10 cellular contexts compared by ENCODE assay signal in the genomic region with DNA sequence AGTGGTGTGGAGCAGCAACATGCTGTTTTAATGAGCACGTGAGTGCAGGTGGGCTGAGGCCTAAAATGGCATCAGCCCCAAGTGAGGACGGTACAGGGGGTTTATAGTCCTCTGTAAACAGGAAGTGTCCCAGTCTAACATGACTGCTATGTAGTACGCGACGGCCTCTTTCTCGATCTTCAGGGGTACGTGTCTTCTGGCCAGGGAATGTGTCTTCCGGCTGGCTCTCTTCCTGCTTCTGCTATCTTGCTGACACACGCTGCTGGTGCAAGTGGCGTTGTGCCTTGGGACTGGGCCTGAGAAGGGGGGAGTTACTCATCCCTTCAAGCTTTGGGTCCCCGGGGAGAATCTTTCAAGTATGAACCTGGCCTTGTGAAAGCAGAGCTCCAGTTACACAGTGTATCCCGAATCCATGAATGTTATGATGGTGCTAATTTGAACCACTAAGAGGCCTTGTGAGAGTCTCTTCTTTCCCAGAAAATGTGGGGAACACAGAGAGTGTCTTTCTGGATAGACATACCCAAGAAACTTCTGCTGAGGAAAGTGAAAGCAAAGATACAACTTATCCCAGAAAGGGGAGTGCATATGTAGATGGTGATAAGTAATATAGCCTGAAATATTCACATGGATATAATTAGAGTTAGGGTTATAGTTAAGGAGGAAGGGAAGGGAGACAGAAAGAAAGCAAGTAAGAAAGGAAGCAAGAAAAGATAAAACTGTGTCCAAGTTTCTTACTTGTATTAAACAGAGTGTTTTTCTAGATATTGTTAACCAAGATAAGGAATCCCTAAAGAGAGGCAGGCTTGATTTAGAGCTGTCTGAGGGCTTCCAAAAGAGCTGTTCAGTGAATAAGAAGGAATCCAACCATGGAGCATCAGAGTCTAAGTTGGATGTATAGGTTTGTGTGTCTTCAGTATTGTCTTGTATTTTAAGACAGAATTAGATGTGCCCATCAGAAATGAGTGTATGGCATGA. TPM values are rescaled to one million over a fixed set of nuclear protein-coding genes. Genes with fewer than 3 reads are reported as not detected.
A peak's percentile ranks its signal among the peaks of the same experiment; 100 is the strongest.
DNase-seq lines count a peak whose midpoint lies in the region; ATAC-seq, FAIRE-seq and TF ChIP-seq lines count a peak whose summit lies in the region.
"Had no signal": no experiment of that assay in that cellular context is flagged by ENCODE, and none has a peak within 500 bp of the region (broad histone marks: within the 10 kb centered on the region; RNA-seq: fewer than 3 reads in every experiment).

No MANE protein-coding gene starts in this region.

- no peak overlapping the region for H3K4me2 ChIP-seq in HepG2 (ENCODE audit: low read depth, low read length)

- ATAC-seq in HepG2: no peak

- no TSS peak for BruUV-seq in HepG2 (replicated peaks; lab: Mats Ljungman, UMichigan)

- POLR2A ChIA-PET in HepG2 (lab: Yijun Ruan, JAX): interaction anchor here (0.7 kb wide), 1 partner anchor 45 kb away, joined by 3 read pairs; the partner anchor contains the start of gene ZNF131

- in situ Hi-C loops in astrocyte of the spinal cord (cut with HindIII; ENCODE audit: low sequenced_read_pairs): no loop called here
- in situ Hi-C loops in HepG2 (cut with HindIII; ENCODE audit: extremely low pct_ligation_motif_present, low pct_unique_long_range_greater_than_20kb): no loop called here

- H3K27ac ChIP-seq in HepG2 (ENCODE audit: extremely low read length, insufficient read depth, low read length) (no peak overlapping the region), uterus (peak overlapping the region; percentile 29 to 40)

- TF ChIP-seq POLR2A in HepG2 (IDR thresholded peaks at IDR 0.05; ENCODE audit: insufficient read depth in 1 of 2, low read depth in 2 of 2, low read length in 2 of 2): no peak
- no peak for TF ChIP-seq POLR2A in uterus (IDR thresholded peaks at IDR 0.05)

- H3K9me3 ChIP-seq in HepG2 (ENCODE audit: low read length) (no peaks in the 10 kb centered on the region), uterus (no peaks in the 10 kb centered on the region)

- no peaks in the 10 kb centered on the region for H3K27me3 ChIP-seq in HepG2 (ENCODE audit: control insufficient read depth in 1 of 2, insufficient read depth in 2 of 2, low read length in 2 of 2)
- H3K27me3 ChIP-seq in uterus: no peaks in the 10 kb centered on the region

- TF ChIP-seq EP300 in HepG2 (IDR thresholded peaks at IDR 0.05; ENCODE audit: low read depth in 2 of 2, low read length in 2 of 2): no peak
- no peak for TF ChIP-seq EP300 in HepG2 (CRISPR knock-in tag; IDR thresholded peaks at IDR 0.05; ENCODE audit: borderline replicate concordance)

- H4K20me1 ChIP-seq in HepG2 (ENCODE audit: insufficient read depth, low read length): no peaks in the 10 kb centered on the region

- no peak overlapping the region for H3K4me3 Mint-ChIP-seq in activated naive CD4-positive, alpha-beta T cell treated with anti-CD3 and anti-CD28 coated beads, Interleukin-2, amount 10 ng/mL, durations not matched to agents 7 days and 5 days

- FAIRE-seq in HepG2 (lab: Jason Lieb, UNC): no peak

- peaks cover 14% of the 10 kb centered on the region for H3K4me1 ChIP-seq in HepG2 (ENCODE audit: insufficient read depth, low read length)
- H3K4me1 ChIP-seq in uterus: no peaks in the 10 kb centered on the region

- H3K27ac Mint-ChIP-seq in activated naive CD4-positive, alpha-beta T cell treated with anti-CD3 and anti-CD28 coated beads, Interleukin-2, amount 10 ng/mL, durations not matched to agents 7 days and 5 days: peak overlapping the region; percentile 73

- intact Hi-C loops in HepG2 (cut with micrococcal nuclease; ENCODE audit: unreplicated experiment): loop anchor here (2.0 kb wide), 1 partner anchor 29 kb away; no protein-coding TSS in a partner anchor
- intact Hi-C loops in uterus (cut with DNase I; ENCODE audit: low total_unique reads): no loop called here

- no peaks in the 10 kb centered on the region for H3K27me3 Mint-ChIP-seq in activated naive CD4-positive, alpha-beta T cell treated with anti-CD3 and anti-CD28 coated beads, Interleukin-2, amount 10 ng/mL, durations not matched to agents 7 days and 5 days

- CTCF ChIA-PET in activated naive CD4-positive, alpha-beta T cell treated with anti-CD3 and anti-CD28 coated beads, Interleukin-2, amount 10 ng/mL, durations not matched to agents 7 days and 5 days (lab: Charles Lee): interaction anchor here (1.0 to 1.3 kb wide), 2 partner anchors 30 to 228 kb away, joined by 3 read pairs; no protein-coding TSS in a partner anchor
- CTCF ChIA-PET in HepG2 (lab: Yijun Ruan, JAX; ENCODE audit: low intra/inter-chr PET ratio, low total read pairs): interaction anchor here (2.0 to 2.2 kb wide), 2 partner anchors 30 to 314 kb away, joined by 5 to 21 read pairs; no protein-coding TSS in a partner anchor

- no peak overlapping the region for H3K9ac ChIP-seq in HepG2 (ENCODE audit: insufficient read depth, low read depth, low read length)

- TF ChIP-seq RAD21 in HepG2 (CRISPR knock-in tag; IDR thresholded peaks at IDR 0.05): no peak

- H3K4me3 ChIP-seq in astrocyte of the spinal cord (ENCODE audit: low read depth, low read length) (no peak overlapping the region), HepG2 (replicated peaks in 1 of 3; ENCODE audit: insufficient read depth in 1 of 3, low read depth in 2 of 3, low read length in 3 of 3) (no peak overlapping the region), uterus (no peak overlapping the region)

- TF ChIP-seq CTCF in astrocyte of the spinal cord (IDR thresholded peaks at IDR 0.05; ENCODE audit: low read depth, low read length) (no peak), HepG2 (CRISPR knock-in tag; IDR thresholded peaks at IDR 0.05) (no peak), uterus (IDR thresholded peaks at IDR 0.05) (no peak)

- WGBS in HepG2 (ENCODE audit: low lambda C conversion rate): 98% methylated on average over 12 of the region's 12 CpGs

- H3K9me3 Mint-ChIP-seq in activated naive CD4-positive, alpha-beta T cell treated with anti-CD3 and anti-CD28 coated beads, Interleukin-2, amount 10 ng/mL, durations not matched to agents 7 days and 5 days: no peaks in the 10 kb centered on the region

- peaks cover 32% of the 10 kb centered on the region for H3K36me3 Mint-ChIP-seq in activated naive CD4-positive, alpha-beta T cell treated with anti-CD3 and anti-CD28 coated beads, Interleukin-2, amount 10 ng/mL, durations not matched to agents 7 days and 5 days

- DNase-seq in activated naive CD4-positive, alpha-beta T cell treated with anti-CD3 and anti-CD28 coated beads, Interleukin-2, amount 10 ng/mL, durations not matched to agents 7 days and 5 days: no peak
- DNase-seq in activated naive CD4-positive, alpha-beta T cell treated with anti-CD3 and anti-CD28 coated beads, Interleukin-2, amount 50 U/mL, for 16 hours: no peak
- peak; percentile 34 for DNase-seq in astrocyte of the spinal cord (ENCODE audit: low read depth, low spot score)
- DNase-seq in HepG2 (ENCODE audit: low spot score): no peak
- DNase-seq in uterus: peak; percentile 29 to 61
- no peak for DNase-seq in retina
- no peak for DNase-seq in NCI-H1436 (lab: John Stamatoyannopoulos, UW)
- no peak for DNase-seq in amygdala (lab: John Stamatoyannopoulos, UW)
- DNase-seq: anterior cingulate cortex, NCI-H526 treated with DMSO at 0.1 percent for 48 hours had no signal

- no peaks in the 10 kb centered on the region for H3K79me2 ChIP-seq in HepG2 (ENCODE audit: insufficient read depth, low read length)

- peaks cover 36% of the 10 kb centered on the region for H3K4me1 Mint-ChIP-seq in activated naive CD4-positive, alpha-beta T cell treated with anti-CD3 and anti-CD28 coated beads, Interleukin-2, amount 10 ng/mL, durations not matched to agents 7 days and 5 days

- H3K36me3 ChIP-seq in HepG2 (replicated peaks in 1 of 2; ENCODE audit: control insufficient read depth in 1 of 2, insufficient read depth in 2 of 2, low read length in 2 of 2) (peaks cover 3 to 13% of the 10 kb centered on the region in 2 experiments; a peak in 2 of 5 replicates), uterus (no peaks in the 10 kb centered on the region)

- H2AFZ ChIP-seq in HepG2 (ENCODE audit: low read length): no peak overlapping the region

RNA-seq across cellular contexts. Expression of gene ANXA2R, which starts 35.5 kb away (rescaled TPM):
- total RNA-seq in HepG2 (2016; rRNA removed; fragmentation: Illumina TruSeq; extraction: Trizol) (0.76 and 0.95 TPM in 2 replicates), uterus (10 to 100 TPM in 2 of 4 donors, 1 to 10 TPM in 2; 2.4 to 62.8 (median 8.5) TPM)
- total RNA-seq in HepG2 (2016; cell fraction: cytosol; rRNA removed; fragmentation: Illumina TruSeq; extraction: Trizol; ENCODE audit: low read depth): 0.40 and 0.53 TPM in 2 replicates
- 0.58 and 0.74 TPM in 2 replicates for total RNA-seq in HepG2 (2016; cell fraction: insoluble cytoplasmic fraction; rRNA removed; fragmentation: Illumina TruSeq; extraction: Trizol)
- 0.65 TPM in 2 replicates for total RNA-seq in HepG2 (2016; cell fraction: membrane; rRNA removed; fragmentation: Illumina TruSeq; extraction: Trizol)
- 1.5 and 1.8 TPM in 2 replicates for total RNA-seq in HepG2 (2016; cell fraction: nucleus; rRNA removed; fragmentation: Illumina TruSeq; extraction: Trizol)
- 1.3 TPM in 2 replicates for polyA plus RNA-seq in HepG2 (2011; rRNA removed)
- 0.90 and 1.1 TPM in 2 replicates for polyA plus RNA-seq in HepG2 (2011; cell fraction: cytosol; rRNA removed)
- polyA plus RNA-seq in HepG2 (2011; cell fraction: nucleus; rRNA removed): 2.6 and 2.7 TPM in 2 replicates
- 0.52 and 0.67 TPM in 2 replicates for polyA plus RNA-seq in HepG2 (2012)
- 0.37 and 0.41 TPM in 2 replicates for polyA plus RNA-seq in HepG2 (2016; cell fraction: cytosol; fragmentation: Illumina TruSeq; extraction: Trizol; ENCODE audit: low read depth)
- polyA plus RNA-seq in HepG2 (2016; cell fraction: insoluble cytoplasmic fraction; fragmentation: Illumina TruSeq; extraction: Trizol; ENCODE audit: low read depth): 0.28 and 0.72 TPM in 2 replicates
- polyA plus RNA-seq in HepG2 (2016; cell fraction: membrane; fragmentation: Illumina TruSeq; extraction: Trizol; ENCODE audit: low read depth): 0.34 and 0.62 TPM in 2 replicates
- 1.2 and 1.5 TPM in 2 replicates for polyA plus RNA-seq in HepG2 (2016; cell fraction: nucleus; fragmentation: Illumina TruSeq; extraction: Trizol; ENCODE audit: insufficient read depth, low read depth)
- 1.5 and 11.0 TPM in 2 replicates for polyA minus RNA-seq in HepG2 (2011; rRNA and poly(A)+ RNA removed; ENCODE audit: low replicate concordance)
- polyA minus RNA-seq in HepG2 (2011; cell fraction: cytosol; rRNA and poly(A)+ RNA removed): 0.49 TPM in 1 of 2 replicates, not detected in the other
- 3.9 and 4.5 TPM in 2 replicates for polyA minus RNA-seq in HepG2 (2011; cell fraction: nucleus; rRNA and poly(A)+ RNA removed)

RNA-seq across cellular contexts. Expression of gene ZNF131, which starts 45.1 kb away (rescaled TPM):
- total RNA-seq in HepG2 (2016; rRNA removed; fragmentation: Illumina TruSeq; extraction: Trizol) (30.4 and 33.3 TPM in 2 replicates), uterus (10 to 100 TPM; 28.2 to 75.4 (median 45.7) TPM)
- total RNA-seq in HepG2 (2016; cell fraction: cytosol; rRNA removed; fragmentation: Illumina TruSeq; extraction: Trizol; ENCODE audit: low read depth): 20.6 and 21.5 TPM in 2 replicates
- 31.8 and 34.8 TPM in 2 replicates for total RNA-seq in HepG2 (2016; cell fraction: insoluble cytoplasmic fraction; rRNA removed; fragmentation: Illumina TruSeq; extraction: Trizol)
- 24.7 and 24.8 TPM in 2 replicates for total RNA-seq in HepG2 (2016; cell fraction: membrane; rRNA removed; fragmentation: Illumina TruSeq; extraction: Trizol)
- total RNA-seq in HepG2 (2016; cell fraction: nucleus; rRNA removed; fragmentation: Illumina TruSeq; extraction: Trizol): 35.3 and 43.2 TPM in 2 replicates
- 17.5 and 20.6 TPM in 2 replicates for polyA plus RNA-seq in HepG2 (2011; rRNA removed)
- polyA plus RNA-seq in HepG2 (2011; cell fraction: cytosol; rRNA removed): 9.6 and 12.2 TPM in 2 replicates
- 23.3 and 27.2 TPM in 2 replicates for polyA plus RNA-seq in HepG2 (2011; cell fraction: nucleus; rRNA removed)
- 15.7 and 18.4 TPM in 2 replicates for polyA plus RNA-seq in HepG2 (2012)
- 5.8 and 7.5 TPM in 2 replicates for polyA plus RNA-seq in HepG2 (2016; cell fraction: cytosol; fragmentation: Illumina TruSeq; extraction: Trizol; ENCODE audit: low read depth)
- polyA plus RNA-seq in HepG2 (2016; cell fraction: insoluble cytoplasmic fraction; fragmentation: Illumina TruSeq; extraction: Trizol; ENCODE audit: low read depth): 41.5 and 42.5 TPM in 2 replicates
- polyA plus RNA-seq in HepG2 (2016; cell fraction: membrane; fragmentation: Illumina TruSeq; extraction: Trizol; ENCODE audit: low read depth): 14.9 and 15.7 TPM in 2 replicates
- polyA plus RNA-seq in HepG2 (2016; cell fraction: nucleus; fragmentation: Illumina TruSeq; extraction: Trizol; ENCODE audit: insufficient read depth, low read depth): 48.4 and 55.5 TPM in 2 replicates
- polyA minus RNA-seq in HepG2 (2011; rRNA and poly(A)+ RNA removed; ENCODE audit: low replicate concordance): 16.7 and 49.5 TPM in 2 replicates
- polyA minus RNA-seq in HepG2 (2011; cell fraction: cytosol; rRNA and poly(A)+ RNA removed): 13.2 and 14.4 TPM in 2 replicates
- 62.0 and 70.7 TPM in 2 replicates for polyA minus RNA-seq in HepG2 (2011; cell fraction: nucleus; rRNA and poly(A)+ RNA removed)

Comparison
In these comparisons a context has a peak if more than half of its experiments do, and no peak if none do; other contexts are left out.
1. DNase-seq: peak in astrocyte of the spinal cord (single experiment) and uterus (2 of 2); none in activated naive CD4-positive, alpha-beta T cell treated with anti-CD3 and anti-CD28 coated beads, Interleukin-2, amount 10 ng/mL, durations not matched to agents 7 days and 5 days (single experiment), activated naive CD4-positive, alpha-beta T cell treated with anti-CD3 and anti-CD28 coated beads, Interleukin-2, amount 50 U/mL, for 16 hours (single experiment), HepG2 (single experiment), retina (single experiment), NCI-H1436 (single experiment) and amygdala (0 of 56).